1 cellular context compared by ENCODE assay signal in the genomic region with DNA sequence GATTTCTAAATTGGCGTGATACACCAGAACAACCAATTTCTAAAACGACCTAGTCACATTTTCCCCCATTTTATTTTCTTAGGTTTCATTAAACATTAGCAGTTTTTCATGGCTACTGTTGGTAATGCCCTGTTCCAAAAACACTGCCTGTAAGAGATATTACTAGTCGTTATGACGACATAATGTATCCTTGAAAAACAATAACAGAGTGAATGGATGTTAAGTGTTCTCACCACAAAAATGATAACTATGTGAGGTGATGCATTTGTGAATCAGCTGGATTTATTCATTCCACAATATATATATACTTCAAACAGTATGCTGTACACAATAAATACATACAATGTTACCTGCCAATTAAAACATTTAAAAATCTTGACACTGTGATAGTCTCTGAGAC.
TF ChIP-seq lines count a peak whose summit lies in the region.

No MANE protein-coding gene starts in this region.

TF ChIP-seq in IMR-90, 13 proteins besides CTCF, POLR2A, EP300 and RAD21:
- TF ChIP-seq NFE2L2 (IDR thresholded peaks at IDR 0.05; ENCODE audit: low read depth, low read length) (no peak), CEBPB (IDR thresholded peaks at IDR 0.05; ENCODE audit: low read depth, low read length) (peak; percentile 56), MXI1 (IDR thresholded peaks at IDR 0.05; ENCODE audit: borderline replicate concordance, low read depth, low read length) (no peak)
